Comparison of ENCODE assay signal across 10 cellular contexts in the genomic region with DNA sequence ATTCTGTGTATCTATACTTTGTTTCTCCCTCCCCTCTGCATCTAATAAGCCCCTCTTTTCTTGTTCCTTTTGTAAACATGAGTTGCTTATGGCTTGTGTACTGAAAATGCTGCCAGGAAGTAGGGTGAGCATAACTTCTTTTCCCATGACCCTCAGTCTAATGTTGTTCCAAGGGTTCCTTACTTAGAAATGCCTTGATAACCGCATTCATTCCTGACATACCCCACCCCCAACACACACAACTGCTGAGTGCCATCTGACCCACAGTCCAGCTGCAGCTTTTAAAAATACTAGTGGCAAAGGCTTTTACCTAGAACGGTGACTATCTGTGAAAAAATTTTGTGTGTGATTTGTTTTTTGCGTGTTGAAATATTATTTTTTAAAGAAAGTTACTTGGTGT. TPM values are rescaled to one million over a fixed set of nuclear protein-coding genes. Genes with fewer than 3 reads are reported as not detected.
A peak's percentile ranks its signal among the peaks of the same experiment; 100 is the strongest.
DNase-seq lines count a peak whose midpoint lies in the region; ATAC-seq, FAIRE-seq and TF ChIP-seq lines count a peak whose summit lies in the region.
"Had no signal": no experiment of that assay in that cellular context is flagged by ENCODE, and none has a peak within 500 bp of the region (broad histone marks: within the 10 kb centered on the region; RNA-seq: fewer than 3 reads in every experiment).

No MANE protein-coding gene starts in this region.

- H3K9me3 ChIP-seq in HEK293 (ENCODE audit: control insufficient read depth, insufficient read depth, low read depth, low read length) (no peaks in the 10 kb centered on the region), K562 (replicated peaks; ENCODE audit: control insufficient read depth, insufficient read depth, low read depth, low read length) (no peaks in the 10 kb centered on the region), spleen (no peaks in the 10 kb centered on the region)

- CTCF ChIA-PET in HEK293 (lab: Yijun Ruan, JAX) (interaction anchor here (0.9 kb wide), 1 partner anchor 52 kb away, joined by 3 read pairs; no protein-coding TSS in a partner anchor), K562 (lab: Yijun Ruan, JAX; ENCODE audit: low intra/inter-chr PET ratio) (no interaction called here)

- ATAC-seq in K562 = no peak
- ATAC-seq in GM21360 (IDR thresholded peaks at IDR 0.05; ENCODE audit: unreplicated experiment) = no peak
- no peak for ATAC-seq in GM18873 (IDR thresholded peaks at IDR 0.05; ENCODE audit: low FRiP score, unreplicated experiment)

- in situ Hi-C loops in K562 (cut with MboI) = no loop called here

- TF ChIP-seq RAD21 in K562 (CRISPR knock-in tag; conservative IDR thresholded peaks at IDR 0.05 in 1 of 2, IDR thresholded peaks at IDR 0.05 in 1 of 2) = no peak

- H2AFZ ChIP-seq in K562 (ENCODE audit: low read depth, low read length) = 0 out of 2 replicates have a peak overlapping the region, but pooled peaks have one; percentile 48

- H3K27ac ChIP-seq in HEK293 (ENCODE audit: extremely low read depth, low read depth, low read length) (no peak overlapping the region), K562 (ENCODE audit: extremely low read depth, low read depth, low read length) (no peak overlapping the region), spleen (peak overlapping the region in 6 of 8 donors; percentile 18 to 62 (median 47))

- H3K36me3 ChIP-seq in HEK293 (ENCODE audit: control insufficient read depth in 2 of 2, insufficient read depth in 1 of 2, low read length in 2 of 2) (no peaks in the 10 kb centered on the region), K562 (ENCODE audit: control insufficient read depth, insufficient read depth, low read length) (no peaks in the 10 kb centered on the region), kidney epithelial cell (ENCODE audit: control insufficient read depth, insufficient read depth, low read length) (no peaks in the 10 kb centered on the region), spleen (no peaks in the 10 kb centered on the region)

- TF ChIP-seq POLR2A in K562 (conservative IDR thresholded peaks at IDR 0.05) (no peak), spleen (IDR thresholded peaks at IDR 0.05) (no peak)

- H3K79me2 ChIP-seq in K562 (ENCODE audit: control insufficient read depth, insufficient read depth, low read length) = no peaks in the 10 kb centered on the region

- H3K27me3 ChIP-seq in K562 (ENCODE audit: control insufficient read depth in 2 of 2, insufficient read depth in 2 of 2, low read length in 2 of 2) (no peaks in the 10 kb centered on the region), kidney epithelial cell (ENCODE audit: control insufficient read depth, insufficient read depth, low read length) (no peaks in the 10 kb centered on the region), spleen (replicated peaks in 1 of 7) (no peaks in the 10 kb centered on the region)

- H3K9me1 ChIP-seq in K562 (ENCODE audit: control insufficient read depth, insufficient read depth, low read length) = no peaks in the 10 kb centered on the region

- BruUV-seq in K562 (replicated peaks; lab: Mats Ljungman, UMichigan) = no TSS peak

- FAIRE-seq in K562 (lab: Jason Lieb, UNC) = no peak

- intact Hi-C loops in K562 (cut with micrococcal nuclease) = no loop called here
- intact Hi-C loops in spleen (cut with DNase I; ENCODE audit: low total_unique reads) = no loop called here

- WGBS in K562 (ENCODE audit: insufficient coverage, low coverage, missing lambda C conversion rate) = 0% methylated on average over 3 of the region's 3 CpGs
- 49 to 76% (median 64%) methylated on average over 3 of the region's 3 CpGs for WGBS in spleen, 5 donors

- no peak overlapping the region for H3K4me3 ChIP-seq in HEK293 (ENCODE audit: low read depth, low read length)
- no peak overlapping the region for H3K4me3 ChIP-seq in K562
- H3K4me3 ChIP-seq in kidney epithelial cell (ENCODE audit: low read depth, low read length) = no peak overlapping the region
- no peak overlapping the region for H3K4me3 ChIP-seq in spleen

- DNase-seq in K562 (ENCODE audit: extremely low read depth in 1 of 4, low spot score in 3 of 4) = no peak
- DNase-seq in kidney epithelial cell (ENCODE audit: low read depth) = peak; percentile 94
- no peak for DNase-seq in spleen
- no peak for DNase-seq in activated T-cell treated with anti-CD3 and anti-CD28 coated beads, Interleukin-2, amount 50 U/mL, for 48 hours
- DNase-seq in NCI-H524 (lab: John Stamatoyannopoulos, UW) = no peak
- DNase-seq: activated effector memory CD4-positive, alpha-beta T cell treated with Interleukin-2 at 50 U/mL for 16 hours; NCI-H1048 had no signal

- TF ChIP-seq CTCF in HEK293 (tag by site-specific recombination; IDR thresholded peaks at IDR 0.05) (no peak), K562 (IDR thresholded peaks at IDR 0.05 in 2 of 3, conservative IDR thresholded peaks at IDR 0.05 in 1 of 3; ENCODE audit: insufficient read depth in 2 of 3, low read depth in 1 of 3, low read length in 3 of 3) (no peak), kidney epithelial cell (IDR thresholded peaks at IDR 0.05; ENCODE audit: insufficient read depth, low read length, poor library complexity, severe bottlenecking) (no peak), spleen (IDR thresholded peaks at IDR 0.05 in 8 of 11, conservative IDR thresholded peaks at IDR 0.05 in 3 of 11) (no peak)

- TF ChIP-seq EP300 in K562 (IDR thresholded peaks at IDR 0.05; ENCODE audit: low read length) = no peak

- no peak overlapping the region for H3K4me2 ChIP-seq in K562 (ENCODE audit: insufficient read depth, low read length)

- no peaks in the 10 kb centered on the region for H4K20me1 ChIP-seq in K562 (replicated peaks; ENCODE audit: control insufficient read depth, insufficient read depth, low read length)

- peaks cover 10% of the 10 kb centered on the region; the same call in 1 of the 2 replicates for H3K4me1 ChIP-seq in HEK293 (ENCODE audit: control insufficient read depth, insufficient read depth, low read length)
- no peaks in the 10 kb centered on the region for H3K4me1 ChIP-seq in K562 (replicated peaks in 1 of 2; ENCODE audit: control insufficient read depth in 2 of 2, insufficient read depth in 2 of 2, low read length in 2 of 2)
- peaks cover 5 to 62% (median 32%) of the 10 kb centered on the region in 6 donors for H3K4me1 ChIP-seq in spleen

- POLR2A ChIA-PET in HEK293 (lab: Yijun Ruan, JAX) = no interaction called here
- POLR2A ChIA-PET in K562 (lab: Yijun Ruan, JAX) = no interaction called here

- no peak overlapping the region for H3K9ac ChIP-seq in K562 (ENCODE audit: insufficient read depth in 1 of 2, low read depth in 2 of 2, low read length in 2 of 2)

TF ChIP-seq in HEK293, 187 proteins besides CTCF, POLR2A, EP300 and RAD21:
- 0 out of 2 replicates have a peak, but pooled peaks have one; percentile 16 for TF ChIP-seq ZNF10 (tag by site-specific recombination; IDR thresholded peaks at IDR 0.05)
- no peak for TF ChIP-seq OVOL3 (tag by site-specific recombination; IDR thresholded peaks at IDR 0.05)

TF ChIP-seq in K562, 482 proteins besides CTCF, POLR2A, EP300 and RAD21 (continues in another document):
- TF ChIP-seq ZNF212 (CRISPR knock-in tag; IDR thresholded peaks at IDR 0.05) = no peak
- TF ChIP-seq, protein P1, sequence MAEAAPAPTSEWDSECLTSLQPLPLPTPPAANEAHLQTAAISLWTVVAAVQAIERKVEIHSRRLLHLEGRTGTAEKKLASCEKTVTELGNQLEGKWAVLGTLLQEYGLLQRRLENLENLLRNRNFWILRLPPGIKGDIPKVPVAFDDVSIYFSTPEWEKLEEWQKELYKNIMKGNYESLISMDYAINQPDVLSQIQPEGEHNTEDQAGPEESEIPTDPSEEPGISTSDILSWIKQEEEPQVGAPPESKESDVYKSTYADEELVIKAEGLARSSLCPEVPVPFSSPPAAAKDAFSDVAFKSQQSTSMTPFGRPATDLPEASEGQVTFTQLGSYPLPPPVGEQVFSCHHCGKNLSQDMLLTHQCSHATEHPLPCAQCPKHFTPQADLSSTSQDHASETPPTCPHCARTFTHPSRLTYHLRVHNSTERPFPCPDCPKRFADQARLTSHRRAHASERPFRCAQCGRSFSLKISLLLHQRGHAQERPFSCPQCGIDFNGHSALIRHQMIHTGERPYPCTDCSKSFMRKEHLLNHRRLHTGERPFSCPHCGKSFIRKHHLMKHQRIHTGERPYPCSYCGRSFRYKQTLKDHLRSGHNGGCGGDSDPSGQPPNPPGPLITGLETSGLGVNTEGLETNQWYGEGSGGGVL (CRISPR knock-in tag; IDR thresholded peaks at IDR 0.05) = no peak
- no peak for TF ChIP-seq SMARCB1 (IDR thresholded peaks at IDR 0.05; ENCODE audit: insufficient read length, low read depth)
- no peak for TF ChIP-seq ZNF217 (CRISPR knock-in tag; IDR thresholded peaks at IDR 0.05)

RNA-seq across cellular contexts. Expression of a gene that starts 52.5 kb away (rescaled TPM):
- 6.6 and 12.8 TPM in 2 replicates for total RNA-seq in K562 (2011; cell fraction: chromatin; rRNA removed; ENCODE audit: low replicate concordance)
- total RNA-seq in K562 (2011; cell fraction: nucleolus; rRNA removed) = 1.2 and 1.6 TPM in 2 replicates
- total RNA-seq in K562 (2011; cell fraction: nucleoplasm; rRNA removed) = 4.5 and 6.3 TPM in 2 replicates
- 1.2 and 2.4 TPM in 2 replicates for total RNA-seq in K562 (2014; rRNA removed)
- total RNA-seq in K562 (2014; rRNA removed; fragmentation: Illumina TruSeq; extraction: Trizol) = 3.8 and 5.2 TPM in 2 replicates
- 3.3 and 3.6 TPM in 2 replicates for total RNA-seq in K562 (2015; rRNA removed; fragmentation: Illumina TruSeq; extraction: Trizol)
- 2.2 and 2.9 TPM in 2 replicates for total RNA-seq in K562 (2021)
- polyA plus RNA-seq in K562 (2011; rRNA removed) = 1.7 and 6.1 TPM in 2 replicates
- polyA plus RNA-seq in K562 (2011; cell fraction: cytosol; rRNA removed) = 1.1 and 2.1 TPM in 2 replicates
- 1.7 and 4.8 TPM in 2 replicates for polyA plus RNA-seq in K562 (2011; cell fraction: nucleus; rRNA removed)
- 1.1 and 1.4 TPM in 2 replicates for polyA plus RNA-seq in K562 (2012)
- polyA plus RNA-seq in K562 (2014; fragmentation: Illumina TruSeq; extraction: Trizol) = 1.9 and 2.6 TPM in 2 replicates
- polyA plus RNA-seq in K562 (2014; fragmentation: Nextera tagmentation; extraction: Ambion mirVana) = 1 to 10 TPM in 1 of 2 experiments, under 1 TPM in 1; 0.95 to 1.2 TPM
- 1.4 and 1.6 TPM in 2 replicates for polyA plus RNA-seq in K562 (2014; rRNA removed)
- polyA minus RNA-seq in K562 (2011; rRNA and poly(A)+ RNA removed) = 4.2 and 13.5 TPM in 2 replicates
- 0.46 and 6.7 TPM in 2 replicates for polyA minus RNA-seq in K562 (2011; cell fraction: cytosol; rRNA and poly(A)+ RNA removed)
- 3.7 and 5.1 TPM in 2 replicates for polyA minus RNA-seq in K562 (2011; cell fraction: nucleus; rRNA and poly(A)+ RNA removed)
- 23.3 and 27.9 TPM in 2 replicates for total RNA-seq in kidney epithelial cell
- 10 to 100 TPM; 11.5 to 31.0 (median 21.2) TPM for total RNA-seq in spleen
- 1 to 10 TPM; 3.5 to 4.3 (median 3.5) TPM for polyA plus RNA-seq in spleen

Comparison
In these comparisons a context has a peak if more than half of its experiments do, and no peak if none do; other contexts are left out.
1. H3K27ac ChIP-seq: peak in spleen (6 of 8); none in HEK293 (single experiment) and K562 (single experiment).